32 cellular contexts compared by ENCODE assay signal in genomic region chr5:53055359-53055758, GRCh38.
"Had no signal": no experiment of that assay in that cellular context is flagged by ENCODE, and none has a peak within 500 bp of the region (broad histone marks: within the 10 kb centered on the region; RNA-seq: fewer than 3 reads in every experiment).

No MANE protein-coding gene starts in this region.

- H3K27me3 ChIP-seq: adrenal gland, body of pancreas, brain microvascular endothelial cell, breast epithelium had no signal

- FAIRE-seq: astrocyte, TTC549 had no signal

- H3K36me3 ChIP-seq: breast epithelium had no signal

- DNase-seq: activated B cell treated with CpG ODN at 0.5 μM for 24 hours; activated CD4-positive, alpha-beta memory T cell treated with anti-CD3 and anti-CD28 coated beads for 36 hours; activated CD4-positive, alpha-beta T cell treated with anti-CD3 and anti-CD28 coated beads for 48 hours; activated CD4-positive, alpha-beta T cell treated with anti-CD3 and anti-CD28 coated beads, Interleukin-2, amount 50 U/mL, for 1 hour; activated CD4-positive, alpha-beta T cell treated with anti-CD3 and anti-CD28 coated beads, Interleukin-2, amount 50 U/mL, for 4 hours; activated CD4-positive, CD25-positive, alpha-beta regulatory T cell treated with anti-CD3 and anti-CD28 coated beads, Interleukin-2, amount 50 U/mL, for 72 hours; activated CD8-positive, alpha-beta memory T cell treated with anti-CD3 and anti-CD28 coated beads, Interleukin-2, amount 50 U/mL, for 4 hours; activated CD8-positive, alpha-beta T cell treated with anti-CD3 and anti-CD28 coated beads for 36 hours; activated effector memory CD4-positive, alpha-beta T cell treated with anti-CD3 and anti-CD28 coated beads, Interleukin-2, amount 50 U/mL, for 16 hours; activated gamma-delta T cell treated with Interleukin-2 at 50 U/mL for 16 hours; activated naive CD4-positive, alpha-beta T cell; activated naive CD4-positive, alpha-beta T cell treated with anti-CD3 and anti-CD28 coated beads for 36 hours; activated naive CD4-positive, alpha-beta T cell treated with anti-CD3 and anti-CD28 coated beads, Interleukin-2, amount 50 U/mL, for 16 hours; activated naive CD8-positive, alpha-beta T cell treated with anti-CD3 and anti-CD28 coated beads for 36 hours; activated T-cell treated with anti-CD3 and anti-CD28 coated beads for 4 hours; activated T-cell treated with anti-CD3 and anti-CD28 coated beads, Interleukin-2, amount 50 U/mL, for 1 hour; activated T-cell treated with anti-CD3 and anti-CD28 coated beads, Interleukin-2, amount 50 U/mL, for 4 hours; activated T-cell treated with anti-CD3 and anti-CD28 coated beads, Interleukin-2, amount 50 U/mL, for 72 hours; adrenal gland; amniotic stem cell; aorta; body of pancreas; brain microvascular endothelial cell; cerebellar nuclear complex; T-helper 2 cell; T-helper 9 cell had no signal

- H3K9me3 ChIP-seq: adrenal gland, body of pancreas, breast epithelium had no signal

- H3K4me3 ChIP-seq: adrenal gland, body of pancreas, breast epithelium had no signal

- H3K4me1 ChIP-seq: adrenal gland, body of pancreas, breast epithelium had no signal

- ATAC-seq: activated CD8-positive, alpha-beta T cell treated with anti-CD3 and anti-CD28 coated beads for 36 hours; activated naive CD4-positive, alpha-beta T cell treated with anti-CD3 and anti-CD28 coated beads, Interleukin-2, amount 50 U/mL, for 72 hours; activated T-cell treated with anti-CD3 and anti-CD28 coated beads, Interleukin-2, amount 50 U/mL, for 4 hours; activated T-cell treated with anti-CD3 and anti-CD28 coated beads, Interleukin-2, amount 50 U/mL, for 72 hours; activated T-helper 17 cell treated with anti-CD3 and anti-CD28 coated beads, Interleukin-2, amount 50 U/mL, for 72 hours; body of pancreas had no signal

- H3K27ac ChIP-seq: adrenal gland, body of pancreas, brain microvascular endothelial cell, breast epithelium, VCaP had no signal
